8 cellular contexts compared by ENCODE assay signal in the genomic region with DNA sequence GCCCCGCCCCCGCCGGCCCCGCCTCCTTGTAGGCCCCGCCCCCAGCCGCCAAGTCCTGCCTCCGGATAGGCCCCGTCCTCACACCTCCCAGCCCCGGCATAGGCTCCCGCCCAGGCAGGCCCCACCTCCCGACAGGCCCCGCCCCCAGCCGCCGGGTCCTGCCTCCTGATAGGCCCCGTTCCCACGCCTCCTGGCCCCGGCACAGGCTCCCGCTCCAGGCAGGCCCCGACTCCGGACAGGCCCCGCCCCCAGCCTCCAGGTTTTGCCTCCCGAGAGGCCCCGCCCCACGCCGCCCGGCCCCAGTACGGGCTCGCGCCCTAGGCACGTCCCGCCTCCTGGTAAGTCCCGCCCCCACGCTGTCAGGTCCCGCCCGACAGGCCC. TPM values are rescaled to one million over a fixed set of nuclear protein-coding genes. Genes with fewer than 3 reads are reported as not detected.
DNase-seq lines count a peak whose midpoint lies in the region; ATAC-seq and TF ChIP-seq lines count a peak whose summit lies in the region.

No MANE protein-coding gene starts in this region.

- peak overlapping the region; percentile 80 to 91 (median 88) for H3K27ac ChIP-seq in upper lobe of left lung

- intact Hi-C loops in left cardiac atrium (cut with DNase I): no loop called here

- TF ChIP-seq CTCF in GM12875 (IDR thresholded peaks at IDR 0.05; ENCODE audit: borderline replicate concordance, insufficient read depth, low read depth, low read length): no peak
- TF ChIP-seq CTCF in progenitor cell of endocrine pancreas (IDR thresholded peaks at IDR 0.05; ENCODE audit: unreplicated experiment): no peak
- TF ChIP-seq CTCF in upper lobe of left lung (IDR thresholded peaks at IDR 0.05): no peak

- H3K4me3 ChIP-seq in GM12875 (ENCODE audit: low read depth, low read length): peak overlapping the region; percentile 51
- peak overlapping the region; percentile 54 to 96 (median 88) for H3K4me3 ChIP-seq in upper lobe of left lung

- H3K36me3 ChIP-seq in upper lobe of left lung: no peaks in the 10 kb centered on the region

- no peak overlapping the region for H3K27ac Mint-ChIP-seq in progenitor cell of endocrine pancreas

- H3K27me3 Mint-ChIP-seq in progenitor cell of endocrine pancreas: peaks cover 8% of the 10 kb centered on the region

- DNase-seq in NCI-H1417 treated with DMSO at 0.1 percent for 48 hours (lab: John Stamatoyannopoulos, UW) (peak; percentile 89), T-helper 1 cell (peak; percentile 96 to 99 (median 98)), amniotic epithelial cell (ENCODE audit: low read depth) (peak; percentile 95), left cardiac atrium (peak; percentile 100), progenitor cell of endocrine pancreas (ENCODE audit: low spot score, unreplicated experiment) (peak; percentile 98), upper lobe of left lung (peak; percentile 100)

- H3K27me3 ChIP-seq in upper lobe of left lung: no peaks in the 10 kb centered on the region

- no peak for TF ChIP-seq POLR2A in upper lobe of left lung (IDR thresholded peaks at IDR 0.05)

- no peaks in the 10 kb centered on the region for H3K9me3 ChIP-seq in upper lobe of left lung

- peak overlapping the region; percentile 67 for H3K4me3 Mint-ChIP-seq in progenitor cell of endocrine pancreas (ENCODE audit: low read depth)

- no peak for TF ChIP-seq EP300 in upper lobe of left lung (IDR thresholded peaks at IDR 0.05)

- peaks cover 7% of the 10 kb centered on the region for H3K4me1 Mint-ChIP-seq in progenitor cell of endocrine pancreas (ENCODE audit: low read depth)

- WGBS in upper lobe of left lung, 2 donors: 0% methylated on average over 15 of the region's 35 CpGs; no CpG with 5 or more reads in 1 of the 2 donors

- H3K4me1 ChIP-seq in upper lobe of left lung: peaks cover 63 to 76% (median 69%) of the 10 kb centered on the region in 4 donors

- no peaks in the 10 kb centered on the region for H3K9me3 Mint-ChIP-seq in progenitor cell of endocrine pancreas (ENCODE audit: low read depth)

- peak; percentile 86 for ATAC-seq in HG02840 (IDR thresholded peaks at IDR 0.05; ENCODE audit: low FRiP score, unreplicated experiment)
- peak; percentile 94 to 95 for ATAC-seq in left cardiac atrium
- peak; percentile 95 to 96 for ATAC-seq in upper lobe of left lung (ENCODE audit: low FRiP score in 2 of 2)

- H3K36me3 Mint-ChIP-seq in progenitor cell of endocrine pancreas (ENCODE audit: insufficient read depth): no peaks in the 10 kb centered on the region

RNA-seq across cellular contexts. Expression of gene MICALL2, which starts 0.2 kb away (rescaled TPM):
- 10 to 100 TPM in 1 of 2 donors, 1 to 10 TPM in 1; 9.9 to 21.8 TPM for total RNA-seq in left cardiac atrium
- 12.7 and 13.9 TPM in 2 replicates for total RNA-seq in progenitor cell of endocrine pancreas
- 10 to 100 TPM; 17.8 to 67.1 (median 42.4) TPM for total RNA-seq in upper lobe of left lung

RNA-seq across cellular contexts. Expression of gene INTS1, which starts 44.7 kb away (rescaled TPM):
- total RNA-seq in left cardiac atrium: 10 to 100 TPM; 26.9 to 42.4 TPM
- total RNA-seq in progenitor cell of endocrine pancreas: 145 and 150 TPM in 2 replicates
- 100 to 1,000 TPM in 2 of 6 donors, 10 to 100 TPM in 4; 38.6 to 215 (median 72.3) TPM for total RNA-seq in upper lobe of left lung

Comparison
In these comparisons a context has a peak if more than half of its experiments do, and no peak if none do; other contexts are left out.
1. Peak in every context shown above with its lines: DNase-seq, ATAC-seq, H3K4me3 ChIP-seq and H3K27ac ChIP-seq.